14 cellular contexts compared by ENCODE assay signal in the genomic region with DNA sequence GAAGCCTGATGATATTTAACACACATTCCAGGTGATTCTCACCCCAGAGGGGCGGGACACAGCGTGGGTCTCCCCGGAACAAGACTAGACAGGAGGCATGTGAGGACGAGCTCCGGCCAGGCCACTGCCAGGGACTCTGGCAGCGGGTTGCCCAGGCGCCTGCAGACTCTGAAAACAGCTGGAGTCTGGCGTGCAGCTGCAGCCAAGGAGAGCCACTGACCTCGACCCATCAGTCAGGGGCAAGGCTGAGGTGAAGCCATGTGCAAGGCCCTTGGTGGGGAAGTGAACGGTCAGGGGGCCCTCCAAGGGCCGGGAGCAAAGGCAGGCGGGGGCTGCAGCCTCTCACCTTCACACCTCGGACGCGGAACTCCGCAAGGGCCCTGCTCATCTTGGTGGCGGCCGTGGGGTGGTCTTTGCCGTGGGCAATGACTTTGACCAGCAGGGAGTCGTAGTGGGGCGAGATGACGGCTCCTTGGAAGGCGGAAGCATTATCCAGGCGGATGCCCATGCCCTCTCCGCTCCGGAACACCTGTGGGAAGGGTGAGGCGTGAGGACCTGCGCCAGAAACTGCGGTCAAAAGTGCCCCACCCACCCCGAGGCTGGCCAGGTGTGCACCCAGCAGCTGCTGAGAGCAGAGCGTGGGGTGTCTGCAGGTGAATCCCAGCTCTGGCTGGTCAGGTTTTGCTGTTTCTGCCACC. TPM values are rescaled to one million over a fixed set of nuclear protein-coding genes. Genes with fewer than 3 reads are reported as not detected.
A peak's percentile ranks its signal among the peaks of the same experiment; 100 is the strongest.
DNase-seq lines count a peak whose midpoint lies in the region; ATAC-seq, FAIRE-seq and TF ChIP-seq lines count a peak whose summit lies in the region.
"Had no signal": no experiment of that assay in that cellular context is flagged by ENCODE, and none has a peak within 500 bp of the region (broad histone marks: within the 10 kb centered on the region; RNA-seq: fewer than 3 reads in every experiment).

No MANE protein-coding gene starts in this region.

- H3K36me3 ChIP-seq in kidney (ENCODE audit: control insufficient read depth in 1 of 2, insufficient read depth in 2 of 2, low read length in 2 of 2) (peaks cover 0 to 3% of the 10 kb centered on the region in 2 donors), transverse colon (no peaks in the 10 kb centered on the region), esophagus squamous epithelium (peaks cover 0 to 66% (median 0%) of the 10 kb centered on the region in 3 donors)

- H3K27ac ChIP-seq in kidney (ENCODE audit: low read depth in 2 of 2, low read length in 2 of 2) (no peak overlapping the region), transverse colon (peak overlapping the region; percentile 55 to 83 (median 67)), esophagus squamous epithelium (peak overlapping the region in 2 of 4 donors; percentile 24 to 42)

- ATAC-seq in HG03520 (IDR thresholded peaks at IDR 0.05; ENCODE audit: unreplicated experiment): no peak

- intact Hi-C loops in kidney (cut with DNase I) (no loop called here), transverse colon (cut with DNase I; ENCODE audit: low total_unique reads) (no loop called here), esophagus squamous epithelium (cut with DNase I) (no loop called here)

- no peak for TF ChIP-seq POLR2A in transverse colon (IDR thresholded peaks at IDR 0.05)
- no peak for TF ChIP-seq POLR2A in esophagus squamous epithelium (IDR thresholded peaks at IDR 0.05)

- FAIRE-seq in kidney (lab: Jason Lieb, UNC): no peak
- FAIRE-seq: H54 had no signal

- in situ Hi-C loops in transverse colon (cut with MboI; ENCODE audit: low pct_ligation_motif_present in 1 of 4, low pct_unique_long_range_greater_than_20kb in 1 of 4, low sequenced_read_pairs in 3 of 4): no loop called here

- no peaks in the 10 kb centered on the region for H3K27me3 ChIP-seq in transverse colon
- H3K27me3 ChIP-seq in esophagus squamous epithelium: no peaks in the 10 kb centered on the region

- no peak for TF ChIP-seq EP300 in transverse colon (IDR thresholded peaks at IDR 0.05; ENCODE audit: low read depth)

- DNase-seq in NCI-H510A treated with DMSO at 0.1 percent for 48 hours (lab: John Stamatoyannopoulos, UW) (peak; percentile 27), NCI-H510A (lab: John Stamatoyannopoulos, UW) (no peak), SW480 (ENCODE audit: low spot score) (peak; percentile 70), kidney (peak; percentile 75), transverse colon (peak; percentile 70), esophagus squamous epithelium (lab: John Stamatoyannopoulos, UW) (no peak), Kasumi-1 (lab: John Stamatoyannopoulos, UW) (no peak)
- DNase-seq: COR-L47, HFFc6, NCI-H187 treated with DMSO at 0.1 percent for 48 hours, NCI-H2227 treated with DMSO at 0.1 percent for 48 hours, NCI-H524 treated with DMSO at 0.1 percent for 48 hours had no signal

- H3K4me3 ChIP-seq in kidney (ENCODE audit: low read length in 2 of 2) (no peak overlapping the region), transverse colon (no peak overlapping the region), esophagus squamous epithelium (no peak overlapping the region)

- H3K9me3 ChIP-seq in kidney (ENCODE audit: control insufficient read depth in 1 of 2, low read length in 2 of 2) (no peaks in the 10 kb centered on the region), transverse colon (no peaks in the 10 kb centered on the region), esophagus squamous epithelium (no peaks in the 10 kb centered on the region)

- H3K4me1 ChIP-seq in kidney (ENCODE audit: control insufficient read depth in 1 of 2, insufficient read depth in 1 of 2, low read depth in 1 of 2, low read length in 2 of 2): no peaks in the 10 kb centered on the region
- H3K4me1 ChIP-seq in transverse colon: peaks cover 4 to 21% (median 19%) of the 10 kb centered on the region in 4 donors
- H3K4me1 ChIP-seq in esophagus squamous epithelium: peaks cover 10 to 34% (median 12%) of the 10 kb centered on the region in 3 donors

- WGBS in transverse colon (ENCODE audit: low coverage in 1 of 2), 2 donors: 58% methylated on average over 31 of the region's 31 CpGs; no CpG with 5 or more reads in 1 of the 2 donors
- 43 to 73% methylated on average over 9 to 11 of the region's 31 CpGs for WGBS in esophagus squamous epithelium, 2 donors

- TF ChIP-seq CTCF in kidney (IDR thresholded peaks at IDR 0.05; ENCODE audit: borderline replicate concordance, extremely low read depth, insufficient read depth) (no peak), transverse colon (IDR thresholded peaks at IDR 0.05) (no peak), esophagus squamous epithelium (IDR thresholded peaks at IDR 0.05) (no peak)

- no peak overlapping the region for H3K9ac ChIP-seq in kidney (ENCODE audit: low read length in 2 of 2)

RNA-seq across cellular contexts. Expression of a gene that starts 6.7 kb away (rescaled TPM):
- total RNA-seq in kidney: 22.3 TPM
- polyA plus RNA-seq in kidney (ENCODE audit: insufficient read depth, low read depth, low replicate concordance): 6.8 TPM
- 10 to 100 TPM; 14.3 to 52.3 (median 22.6) TPM for total RNA-seq in transverse colon
- total RNA-seq in esophagus squamous epithelium: 10 to 100 TPM in 1 of 4 donors, 1 to 10 TPM in 3; 6.7 to 13.5 (median 7.2) TPM

RNA-seq across cellular contexts. Expression of a gene that starts 20.3 kb away (rescaled TPM):
- 22.3 TPM for total RNA-seq in kidney
- 13.8 TPM for polyA plus RNA-seq in kidney (ENCODE audit: insufficient read depth, low read depth, low replicate concordance)
- 10 to 100 TPM; 14.5 to 40.3 (median 37.4) TPM for total RNA-seq in transverse colon
- 10 to 100 TPM in 3 of 4 donors, 1 to 10 TPM in 1; 8.9 to 29.7 (median 21.8) TPM for total RNA-seq in esophagus squamous epithelium

Comparison
In these comparisons a context has a peak if more than half of its experiments do, and no peak if none do; other contexts are left out.
1. DNase-seq: peak in NCI-H510A treated with DMSO at 0.1 percent for 48 hours (single experiment), SW480 (single experiment), kidney (single experiment) and transverse colon (single experiment); none in NCI-H510A (single experiment), esophagus squamous epithelium (single experiment) and Kasumi-1 (0 of 2).
2. H3K27ac ChIP-seq: peak in transverse colon (4 of 4); none in kidney (0 of 2).